Comparison of ENCODE assay signal across 8 cellular contexts in the genomic region with DNA sequence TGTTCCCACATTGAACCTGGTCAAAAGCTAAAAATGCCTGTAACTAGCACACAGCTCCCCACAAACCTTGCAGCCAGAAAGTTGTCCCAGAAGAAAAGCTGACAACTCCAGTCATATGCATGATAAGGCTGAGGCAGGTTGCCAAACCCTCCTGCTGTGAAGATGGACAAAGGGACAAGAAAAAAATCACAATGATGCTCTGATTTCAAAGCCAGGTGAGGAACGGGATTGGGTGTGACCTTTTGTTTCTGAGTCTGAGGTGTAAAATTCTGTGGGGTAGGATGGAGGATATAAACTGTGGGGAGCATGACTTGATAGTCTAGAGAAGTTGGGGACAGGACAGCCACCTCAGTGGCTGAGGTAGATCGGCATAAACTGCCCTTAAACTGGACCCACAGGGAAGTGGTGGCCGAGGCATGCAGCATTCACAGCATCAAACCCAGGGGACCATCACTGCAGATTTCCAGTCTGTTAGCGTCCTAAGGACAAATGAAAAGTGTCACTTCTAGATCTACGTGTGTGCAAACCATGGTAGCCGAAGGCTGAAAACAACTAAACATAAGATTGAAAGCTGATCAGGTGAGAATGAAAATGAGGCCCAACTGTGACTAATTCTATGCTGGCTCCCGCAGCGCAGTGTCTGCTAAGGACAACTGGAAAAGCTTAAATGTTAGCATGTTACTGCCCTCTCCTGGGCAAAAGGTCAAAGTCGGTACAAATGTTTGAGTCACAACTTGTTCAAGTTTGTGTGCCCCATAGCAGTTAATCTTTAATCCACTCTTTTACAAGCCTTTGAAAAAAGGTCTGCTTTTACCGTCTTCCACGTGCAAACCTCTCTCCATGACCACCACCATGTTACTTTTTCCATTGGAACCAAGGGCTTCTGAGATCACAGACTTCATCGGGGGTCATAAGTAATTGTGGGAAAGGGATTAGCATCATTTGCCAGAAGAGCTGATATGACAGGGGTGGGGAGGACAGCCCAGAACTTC. TPM values are rescaled to one million over a fixed set of nuclear protein-coding genes. Genes with fewer than 3 reads are reported as not detected.
DNase-seq lines count a peak whose midpoint lies in the region; ATAC-seq and TF ChIP-seq lines count a peak whose summit lies in the region.

No MANE protein-coding gene starts in this region.

- H3K4me3 ChIP-seq in HL-60 (replicated peaks; ENCODE audit: insufficient read depth, low read length) (no peak overlapping the region), osteoblast (ENCODE audit: insufficient read depth, low read length) (no peak overlapping the region), prostate gland (no peak overlapping the region)

- intact Hi-C loops in Calu3 (cut with micrococcal nuclease; ENCODE audit: unreplicated experiment) = loop anchor here (1.0 to 10.0 kb wide), 4 partner anchors 77 to 687 kb away; no protein-coding TSS in a partner anchor
- intact Hi-C loops in prostate gland (cut with DNase I) = no loop called here

- DNase-seq in Calu3 = peak; percentile 73
- peak; percentile 2 to 13 for DNase-seq in HL-60 (ENCODE audit: low read depth in 1 of 2, low spot score in 1 of 2)
- peak; percentile 28 for DNase-seq in NOMO-1 treated with DMSO at 0.1 percent for 48 hours (lab: John Stamatoyannopoulos, UW; ENCODE audit: unreplicated experiment)
- DNase-seq in erythroblast (lab: John Stamatoyannopoulos, UW) = peak; percentile 14 to 37
- peak; percentile 53 for DNase-seq in osteoblast (ENCODE audit: insufficient read length, low spot score, missing footprints)
- no peak for DNase-seq in hepatic stellate cell (ENCODE audit: low spot score)
- no peak for DNase-seq in prostate gland (ENCODE audit: low spot score)

- no peak overlapping the region for H3K4me2 ChIP-seq in osteoblast (ENCODE audit: insufficient read depth, low read length)

- TF ChIP-seq POLR2A in erythroblast (IDR thresholded peaks at IDR 0.05; ENCODE audit: low read length) (no peak), prostate gland (IDR thresholded peaks at IDR 0.05) (no peak)

- peaks cover 3% of the 10 kb centered on the region for H3K9me3 Mint-ChIP-seq in Calu3 (ENCODE audit: low read depth, unreplicated experiment)

- H3K4me1 Mint-ChIP-seq in Calu3 (ENCODE audit: low read depth, unreplicated experiment) = peaks cover 14% of the 10 kb centered on the region

- no peak overlapping the region for H2AFZ ChIP-seq in osteoblast (ENCODE audit: low read length)

- peak overlapping the region; percentile 13 for H3K27ac Mint-ChIP-seq in Calu3 (ENCODE audit: unreplicated experiment)

- no peaks in the 10 kb centered on the region for H3K27me3 ChIP-seq in HL-60 (ENCODE audit: insufficient read depth, poor library complexity, severe bottlenecking)
- H3K27me3 ChIP-seq in osteoblast (ENCODE audit: insufficient read depth, low read length) = no peaks in the 10 kb centered on the region
- no peaks in the 10 kb centered on the region for H3K27me3 ChIP-seq in prostate gland (replicated peaks; ENCODE audit: insufficient read depth)

- H3K4me1 ChIP-seq in osteoblast (ENCODE audit: insufficient read depth, low read length) = no peaks in the 10 kb centered on the region
- no peaks in the 10 kb centered on the region for H3K4me1 ChIP-seq in prostate gland (replicated peaks)

- TF ChIP-seq CTCF in Calu3 (IDR thresholded peaks at IDR 0.05; ENCODE audit: unreplicated experiment) = peak; percentile 17
- no peak for TF ChIP-seq CTCF in HL-60 (IDR thresholded peaks at IDR 0.05; ENCODE audit: insufficient read depth, low read length)
- peak; percentile 34 for TF ChIP-seq CTCF in osteoblast (IDR thresholded peaks at IDR 0.05; ENCODE audit: extremely low read depth, low read depth, low read length)
- no peak for TF ChIP-seq CTCF in prostate gland (IDR thresholded peaks at IDR 0.05)

- H3K36me3 ChIP-seq in osteoblast (ENCODE audit: insufficient read depth, low read length) (no peaks in the 10 kb centered on the region), prostate gland (no peaks in the 10 kb centered on the region)

- no peaks in the 10 kb centered on the region for H4K20me1 ChIP-seq in osteoblast (ENCODE audit: insufficient read depth, low read length)

- H3K79me2 ChIP-seq in osteoblast (ENCODE audit: insufficient read depth, low read length) = no peaks in the 10 kb centered on the region

- no TSS peak for BruUV-seq in Calu3 (replicated peaks; lab: Mats Ljungman, UMichigan)

- no peaks in the 10 kb centered on the region for H3K27me3 Mint-ChIP-seq in Calu3 (ENCODE audit: unreplicated experiment)

- CTCF ChIA-PET in Calu3 (lab: Charles Lee) = interaction anchor here (0.9 to 2.1 kb wide), 10 partner anchors 16 to 686 kb away, joined by 3 to 16 read pairs (median 3); no protein-coding TSS in a partner anchor

- H3K9me3 ChIP-seq in osteoblast (ENCODE audit: low read depth, low read length) = no peaks in the 10 kb centered on the region
- H3K9me3 ChIP-seq in prostate gland = no peaks in the 10 kb centered on the region

- H3K4me3 Mint-ChIP-seq in Calu3 (ENCODE audit: low read depth, unreplicated experiment) = no peak overlapping the region

- H3K36me3 Mint-ChIP-seq in Calu3 (ENCODE audit: insufficient read depth, unreplicated experiment) = no peaks in the 10 kb centered on the region

- ATAC-seq in GM18861 (IDR thresholded peaks at IDR 0.05; ENCODE audit: unreplicated experiment) = peak; percentile 80

- 30% methylated on average over 12 of the region's 12 CpGs for WGBS in prostate gland

- no peak overlapping the region for H3K27ac ChIP-seq in HL-60 (replicated peaks)
- no peak overlapping the region for H3K27ac ChIP-seq in osteoblast (ENCODE audit: low read depth, low read length)
- no peak overlapping the region for H3K27ac ChIP-seq in prostate gland

RNA-seq across cellular contexts. Expression of gene GRIN2B, which starts 39.8 kb away (rescaled TPM):
- total RNA-seq in Calu3 (2022) (0.05 TPM in 2 replicates), osteoblast (not detected in 2 replicates), prostate gland (under 1 TPM in 1 of 2 donors, not detected in 1; 0.11 TPM)

Comparison
In these comparisons a context has a peak if more than half of its experiments do, and no peak if none do; other contexts are left out.
1. DNase-seq: peak in Calu3 (single experiment), HL-60 (2 of 2), NOMO-1 treated with DMSO at 0.1 percent for 48 hours (single experiment), erythroblast (2 of 2) and osteoblast (single experiment); none in hepatic stellate cell (single experiment) and prostate gland (single experiment).
2. CTCF ChIP-seq: peak in Calu3 (single experiment) and osteoblast (single experiment); none in HL-60 (single experiment) and prostate gland (0 of 4).